Comparison of ENCODE assay signal across 24 cellular contexts in the genomic region with DNA sequence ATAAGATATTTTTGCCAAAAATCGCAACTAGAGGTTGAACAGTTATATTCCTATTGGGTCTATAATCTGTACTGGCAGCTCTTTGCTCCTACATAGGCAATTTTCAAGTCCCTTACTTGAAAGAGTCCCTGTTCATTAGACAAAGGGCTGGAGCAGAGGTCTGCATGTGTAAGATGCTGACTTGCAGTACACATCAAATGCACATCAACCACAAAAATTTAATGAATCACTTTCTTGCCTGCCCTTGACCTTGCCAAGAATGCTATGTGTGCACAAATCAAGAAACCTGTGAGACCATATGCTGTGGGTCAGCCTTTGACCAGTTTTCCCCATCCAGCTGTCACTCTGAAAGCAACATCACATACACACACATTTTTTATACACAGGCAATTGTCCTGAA.
DNase-seq lines count a peak whose midpoint lies in the region; ATAC-seq and TF ChIP-seq lines count a peak whose summit lies in the region.
"Had no signal": no experiment of that assay in that cellular context is flagged by ENCODE, and none has a peak within 500 bp of the region (broad histone marks: within the 10 kb centered on the region; RNA-seq: fewer than 3 reads in every experiment).

No MANE protein-coding gene starts in this region.

- no peaks in the 10 kb centered on the region for H3K79me2 ChIP-seq in SK-N-SH (ENCODE audit: insufficient read depth)

- H3K9me3 ChIP-seq in SJCRH30 (replicated peaks) (no peaks in the 10 kb centered on the region), SK-N-SH (no peaks in the 10 kb centered on the region), right cardiac atrium (ENCODE audit: control insufficient read depth, low read length) (no peaks in the 10 kb centered on the region), Peyer's patch (no peaks in the 10 kb centered on the region)
- H3K9me3 ChIP-seq: prostate gland had no signal

- no peaks in the 10 kb centered on the region for H4K20me1 ChIP-seq in SK-N-SH (ENCODE audit: insufficient read depth)

- intact Hi-C loops in right cardiac atrium (cut with DNase I), result no loop called here

- DNase-seq in LHCN-M2 (ENCODE audit: low read depth) (peak; percentile 0), SJCRH30 (peak; percentile 3 to 10), fibroblast of peridontal ligament (ENCODE audit: extremely low read depth) (peak; percentile 0), SK-N-SH (no peak), right cardiac atrium (no peak), Peyer's patch (no peak)
- DNase-seq in activated naive CD4-positive, alpha-beta T cell treated with anti-CD3 and anti-CD28 coated beads, Interleukin-2, amount 10 ng/mL, durations not matched to agents 7 days and 5 days, result no peak
- DNase-seq: activated B cell treated with CpG ODN at 0.5 μM for 24 hours; activated CD8-positive, alpha-beta T cell treated with anti-CD3 and anti-CD28 coated beads for 36 hours; activated gamma-delta T cell; activated T-cell treated with anti-CD3 and anti-CD28 coated beads for 4 hours; dermis blood vessel endothelial cell; DMS79; hippocampal formation; Karpas-422; NCI-H1092 treated with DMSO at 0.1 percent for 48 hours; NCI-H2107; NCI-H510A; stimulated activated CD4-positive, alpha-beta T cell treated with anti-CD3 and anti-CD28 coated beads, Interleukin-2, amount 100 ng/mL, for 48 hours; stimulated activated naive CD8-positive, alpha-beta T cell treated with anti-CD3 and anti-CD28 coated beads, Interleukin-15, Interleukin-2, amounts not matched to agents 100 U/mL and 50 U/mL, for 24 hours; T1000 had no signal

- TF ChIP-seq POLR2A in Peyer's patch (IDR thresholded peaks at IDR 0.05), result no peak

- no peak overlapping the region for H2AFZ ChIP-seq in SK-N-SH (ENCODE audit: low read depth)

- H3K36me3 ChIP-seq in SJCRH30, result no peaks in the 10 kb centered on the region
- no peaks in the 10 kb centered on the region for H3K36me3 ChIP-seq in SK-N-SH (replicated peaks in 1 of 2; ENCODE audit: control insufficient read depth in 1 of 2, insufficient read depth in 2 of 2, low read length in 1 of 2)
- no peaks in the 10 kb centered on the region for H3K36me3 ChIP-seq in Peyer's patch
- H3K36me3 ChIP-seq: prostate gland had no signal

- H3K9me2 ChIP-seq in SK-N-SH, result no peaks in the 10 kb centered on the region

- H3K4me1 ChIP-seq in SJCRH30 (no peaks in the 10 kb centered on the region), SK-N-SH (ENCODE audit: control insufficient read depth in 1 of 2, insufficient read depth in 2 of 2, low read depth in 1 of 2, low read length in 1 of 2) (no peaks in the 10 kb centered on the region), right cardiac atrium (ENCODE audit: control insufficient read depth, insufficient read depth, low read length) (no peaks in the 10 kb centered on the region), Peyer's patch (no peaks in the 10 kb centered on the region)
- H3K4me1 ChIP-seq: prostate gland had no signal

- no peaks in the 10 kb centered on the region for H3K27me3 Mint-ChIP-seq in activated naive CD4-positive, alpha-beta T cell treated with anti-CD3 and anti-CD28 coated beads, Interleukin-2, amount 10 ng/mL, durations not matched to agents 7 days and 5 days
- H3K27me3 Mint-ChIP-seq: activated B cell treated with CpG ODN at 0.5 μM for 24 hours; activated CD8-positive, alpha-beta T cell treated with anti-CD3 and anti-CD28 coated beads for 36 hours had no signal

- H3F3A ChIP-seq in SK-N-SH (replicated peaks; ENCODE audit: insufficient read depth), result no peaks in the 10 kb centered on the region

- TF ChIP-seq RAD21 in SK-N-SH (IDR thresholded peaks at IDR 0.05; ENCODE audit: low read length), result no peak

- CTCF ChIA-PET in activated naive CD4-positive, alpha-beta T cell treated with anti-CD3 and anti-CD28 coated beads, Interleukin-2, amount 10 ng/mL, durations not matched to agents 7 days and 5 days (lab: Charles Lee), result no interaction called here
- CTCF ChIA-PET in SK-N-SH (lab: Yijun Ruan, JAX), result no interaction called here

- TF ChIP-seq CTCF in SK-N-SH (IDR thresholded peaks at IDR 0.05) (no peak), Peyer's patch (IDR thresholded peaks at IDR 0.05) (no peak)

- no peaks in the 10 kb centered on the region for H3K4me1 Mint-ChIP-seq in activated naive CD4-positive, alpha-beta T cell treated with anti-CD3 and anti-CD28 coated beads, Interleukin-2, amount 10 ng/mL, durations not matched to agents 7 days and 5 days
- H3K4me1 Mint-ChIP-seq: activated B cell treated with CpG ODN at 0.5 μM for 24 hours had no signal

- POLR2A ChIA-PET in SK-N-SH (lab: Yijun Ruan, JAX), result no interaction called here

- TF ChIP-seq EP300 in SK-N-SH (IDR thresholded peaks at IDR 0.05; ENCODE audit: borderline replicate concordance in 1 of 2, low read depth in 1 of 2, low read length in 1 of 2), result no peak

- H3K4me3 Mint-ChIP-seq in activated naive CD4-positive, alpha-beta T cell treated with anti-CD3 and anti-CD28 coated beads, Interleukin-2, amount 10 ng/mL, durations not matched to agents 7 days and 5 days, result no peak overlapping the region
- H3K4me3 Mint-ChIP-seq: activated B cell treated with CpG ODN at 0.5 μM for 24 hours; activated CD8-positive, alpha-beta T cell treated with anti-CD3 and anti-CD28 coated beads for 36 hours had no signal

- H3K27me3 ChIP-seq in SJCRH30 (peaks cover 4% of the 10 kb centered on the region; the same call in 1 of the 2 replicates), SK-N-SH (ENCODE audit: insufficient read depth) (no peaks in the 10 kb centered on the region), right cardiac atrium (ENCODE audit: control insufficient read depth, insufficient read depth) (no peaks in the 10 kb centered on the region), Peyer's patch (no peaks in the 10 kb centered on the region)

- no peak overlapping the region for H3K9ac ChIP-seq in SK-N-SH

- H3K4me3 ChIP-seq in SJCRH30, result no peak overlapping the region
- H3K4me3 ChIP-seq in SK-N-SH (ENCODE audit: low read depth in 2 of 2, low read length in 1 of 2), result no peak overlapping the region
- no peak overlapping the region for H3K4me3 ChIP-seq in right cardiac atrium (ENCODE audit: low read length)
- H3K4me3 ChIP-seq in Peyer's patch, result no peak overlapping the region
- H3K4me3 ChIP-seq: GM12878, prostate gland had no signal

- H3K27ac ChIP-seq in SJCRH30, result no peak overlapping the region
- H3K27ac ChIP-seq in SK-N-SH (ENCODE audit: low read depth in 2 of 2, low read length in 1 of 2), result no peak overlapping the region
- no peak overlapping the region for H3K27ac ChIP-seq in right cardiac atrium (ENCODE audit: low read length)
- no peak overlapping the region for H3K27ac ChIP-seq in Peyer's patch
- H3K27ac ChIP-seq: epithelial cell of prostate, prostate gland had no signal

- H3K9me3 Mint-ChIP-seq in activated naive CD4-positive, alpha-beta T cell treated with anti-CD3 and anti-CD28 coated beads, Interleukin-2, amount 10 ng/mL, durations not matched to agents 7 days and 5 days, result peaks cover 11% of the 10 kb centered on the region

- H3K27ac Mint-ChIP-seq in activated naive CD4-positive, alpha-beta T cell treated with anti-CD3 and anti-CD28 coated beads, Interleukin-2, amount 10 ng/mL, durations not matched to agents 7 days and 5 days, result no peak overlapping the region
- H3K27ac Mint-ChIP-seq: activated B cell treated with CpG ODN at 0.5 μM for 24 hours; activated CD8-positive, alpha-beta T cell treated with anti-CD3 and anti-CD28 coated beads for 36 hours had no signal

- no peak overlapping the region for H3K4me2 ChIP-seq in SK-N-SH

- ATAC-seq in right cardiac atrium, result no peak
- ATAC-seq: activated CD8-positive, alpha-beta T cell treated with anti-CD3 and anti-CD28 coated beads for 36 hours; GM12878; stimulated activated naive CD8-positive, alpha-beta T cell treated with anti-CD3 and anti-CD28 coated beads, Interleukin-15, Interleukin-2, amounts not matched to agents 100 U/mL and 50 U/mL, for 24 hours had no signal

- H3K36me3 Mint-ChIP-seq in activated naive CD4-positive, alpha-beta T cell treated with anti-CD3 and anti-CD28 coated beads, Interleukin-2, amount 10 ng/mL, durations not matched to agents 7 days and 5 days, result no peaks in the 10 kb centered on the region

- WGBS in SK-N-SH (ENCODE audit: low lambda C conversion rate), result 3% methylated on average over 1 of the region's 1 CpG
- WGBS in right cardiac atrium, result 74% methylated on average over 1 of the region's 1 CpG

TF ChIP-seq in SK-N-SH, 30 proteins besides CTCF, POLR2A, EP300 and RAD21 (continues in another document):
- TF ChIP-seq, protein P1, sequence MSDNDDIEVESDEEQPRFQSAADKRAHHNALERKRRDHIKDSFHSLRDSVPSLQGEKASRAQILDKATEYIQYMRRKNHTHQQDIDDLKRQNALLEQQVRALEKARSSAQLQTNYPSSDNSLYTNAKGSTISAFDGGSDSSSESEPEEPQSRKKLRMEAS (IDR thresholded peaks at IDR 0.05; ENCODE audit: low read depth), result no peak
- TF ChIP-seq SIN3A (IDR thresholded peaks at IDR 0.05; ENCODE audit: borderline replicate concordance, low read depth, low read length), result no peak
- TF ChIP-seq FOXM1 (IDR thresholded peaks at IDR 0.05; ENCODE audit: low read depth), result no peak
- TF ChIP-seq RFX5 (IDR thresholded peaks at IDR 0.05; ENCODE audit: low read length), result no peak
- no peak for TF ChIP-seq GATA2 (CRISPR knock-in tag; IDR thresholded peaks at IDR 0.05)
- TF ChIP-seq TAF1 (IDR thresholded peaks at IDR 0.05; ENCODE audit: borderline replicate concordance, low read depth, low read length), result no peak
- TF ChIP-seq, protein P2, sequence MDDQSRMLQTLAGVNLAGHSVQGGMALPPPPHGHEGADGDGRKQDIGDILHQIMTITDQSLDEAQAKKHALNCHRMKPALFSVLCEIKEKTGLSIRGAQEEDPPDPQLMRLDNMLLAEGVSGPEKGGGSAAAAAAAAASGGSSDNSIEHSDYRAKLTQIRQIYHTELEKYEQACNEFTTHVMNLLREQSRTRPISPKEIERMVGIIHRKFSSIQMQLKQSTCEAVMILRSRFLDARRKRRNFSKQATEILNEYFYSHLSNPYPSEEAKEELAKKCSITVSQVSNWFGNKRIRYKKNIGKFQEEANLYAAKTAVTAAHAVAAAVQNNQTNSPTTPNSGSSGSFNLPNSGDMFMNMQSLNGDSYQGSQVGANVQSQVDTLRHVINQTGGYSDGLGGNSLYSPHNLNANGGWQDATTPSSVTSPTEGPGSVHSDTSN (IDR thresholded peaks at IDR 0.05), result no peak

Comparison
In these comparisons a context has a peak if more than half of its experiments do, and no peak if none do; other contexts are left out.
1. DNase-seq: peak in LHCN-M2 (single experiment), SJCRH30 (2 of 2) and fibroblast of peridontal ligament (single experiment); none in activated naive CD4-positive, alpha-beta T cell treated with anti-CD3 and anti-CD28 coated beads, Interleukin-2, amount 10 ng/mL, durations not matched to agents 7 days and 5 days (single experiment), SK-N-SH (single experiment), right cardiac atrium (0 of 3) and Peyer's patch (0 of 3).